Comparison of ENCODE assay signal across 11 cellular contexts in genomic region chr22:22702159-22702873, GRCh38. TPM values are rescaled to one million over a fixed set of nuclear protein-coding genes. Genes with fewer than 3 reads are reported as not detected.
A peak's percentile ranks its signal among the peaks of the same experiment; 100 is the strongest.
DNase-seq lines count a peak whose midpoint lies in the region; ATAC-seq, FAIRE-seq and TF ChIP-seq lines count a peak whose summit lies in the region.
"Had no signal": no experiment of that assay in that cellular context is flagged by ENCODE, and none has a peak within 500 bp of the region (broad histone marks: within the 10 kb centered on the region; RNA-seq: fewer than 3 reads in every experiment).

No MANE protein-coding gene starts in this region.

- no peaks in the 10 kb centered on the region for H3K79me1 ChIP-seq in H1 (ENCODE audit: low read depth, low read length)

- H2AK5ac ChIP-seq in H1 (ENCODE audit: low read depth, low read length): no peak overlapping the region

- H3K18ac ChIP-seq in H1 (ENCODE audit: extremely low read depth, low read length): no peak overlapping the region

- TF ChIP-seq CTCF in LNCAP (IDR thresholded peaks at IDR 0.05) (peak; percentile 64), H1 (IDR thresholded peaks at IDR 0.05; ENCODE audit: control extremely low read depth in 1 of 3, insufficient read depth in 1 of 3, low read depth in 1 of 3, low read length in 3 of 3) (peak; percentile 35 to 38 (median 37)), prostate gland (IDR thresholded peaks at IDR 0.05) (peak in 3 of 4 experiments; percentile 14 to 23 (median 22))

- no peak overlapping the region for H3K4me2 ChIP-seq in H1 (ENCODE audit: insufficient read depth in 1 of 2, low read depth in 2 of 2, low read length in 2 of 2)

- no peak overlapping the region for H3K14ac ChIP-seq in H1 (ENCODE audit: insufficient read length)

- FAIRE-seq in H1 (lab: Jason Lieb, UNC): no peak
- FAIRE-seq: astrocyte had no signal

- no peak overlapping the region for H2BK15ac ChIP-seq in H1 (ENCODE audit: low read length)

- H4K91ac ChIP-seq in H1 (replicated peaks; ENCODE audit: insufficient read length, low read length): no peak overlapping the region

- H3K4ac ChIP-seq in H1 (replicated peaks; ENCODE audit: insufficient read length, low read depth, low read length): no peak overlapping the region

- H2BK5ac ChIP-seq in H1 (ENCODE audit: low read depth, low read length): no peak overlapping the region

- H2AFZ ChIP-seq in H1 (ENCODE audit: low read length): no peak overlapping the region

- TF ChIP-seq EP300 in H1 (IDR thresholded peaks at IDR 0.05; ENCODE audit: borderline replicate concordance in 1 of 2, low read depth in 2 of 2, low read length in 2 of 2): no peak

- H3K4me1 ChIP-seq in H1 (replicated peaks in 1 of 4; ENCODE audit: control insufficient read depth in 3 of 4, insufficient read depth in 4 of 4, low read length in 3 of 4): no peaks in the 10 kb centered on the region; a peak in 1 of 7 replicates
- no peaks in the 10 kb centered on the region for H3K4me1 ChIP-seq in prostate gland (replicated peaks)

- no peaks in the 10 kb centered on the region for H4K20me1 ChIP-seq in H1 (replicated peaks in 1 of 2; ENCODE audit: control insufficient read depth in 1 of 2, insufficient read depth in 2 of 2, low read length in 2 of 2)

- H3K23me2 ChIP-seq in H1 (ENCODE audit: low read depth, low read length): no peaks in the 10 kb centered on the region

- TF ChIP-seq RAD21 in H1 (IDR thresholded peaks at IDR 0.05 in 1 of 2, conservative IDR thresholded peaks at IDR 0.05 in 1 of 2; ENCODE audit: low read depth in 2 of 2, low read length in 2 of 2): peak in 1 of 2 experiments; percentile 40; a peak in 1 of 4 replicates

- no peak overlapping the region for H3K9ac ChIP-seq in H1 (replicated peaks in 1 of 4; ENCODE audit: extremely low read depth in 1 of 4, low read depth in 3 of 4, low read length in 3 of 4)

- no peak overlapping the region for H3K56ac ChIP-seq in H1 (replicated peaks; ENCODE audit: insufficient read length, low read depth, low read length)

- CTCF ChIA-PET in H1 (lab: Charles Lee; ENCODE audit: partially characterized antibody): no interaction called here

- H3K27ac ChIP-seq in H1 (ENCODE audit: low read depth, low read length) (no peak overlapping the region), prostate gland (no peak overlapping the region)

- intact Hi-C loops in prostate gland (cut with DNase I): no loop called here

- H3K27me3 ChIP-seq in H1 (replicated peaks in 1 of 4; ENCODE audit: control insufficient read depth in 3 of 4, extremely low read depth in 1 of 4, insufficient read depth in 3 of 4, low read length in 3 of 4): peaks cover 22 to 46% (median 32%) of the 10 kb centered on the region in 4 experiments; a peak in 6 of 7 replicates
- no peaks in the 10 kb centered on the region for H3K27me3 ChIP-seq in prostate gland (replicated peaks; ENCODE audit: insufficient read depth)

- H3K36me3 ChIP-seq in H1 (ENCODE audit: control insufficient read depth in 2 of 4, insufficient read depth in 4 of 4, low read length in 3 of 4): no peaks in the 10 kb centered on the region
- H3K36me3 ChIP-seq in prostate gland: no peaks in the 10 kb centered on the region

- TF ChIP-seq POLR2A in H1 (IDR thresholded peaks at IDR 0.05; ENCODE audit: control extremely low read depth in 1 of 2, low read depth in 2 of 2, low read length in 2 of 2): no peak
- TF ChIP-seq POLR2A in prostate gland (IDR thresholded peaks at IDR 0.05): no peak

- 54% methylated on average over 2 of the region's 3 CpGs; no CpG with 5 or more reads in 1 of the 2 experiments for WGBS in H1 (ENCODE audit: extremely low coverage in 1 of 2, insufficient coverage in 1 of 2, insufficient read length in 1 of 2, insufficient replicate concordance in 2 of 2, low coverage in 1 of 2, low lambda C conversion rate in 2 of 2, missing lambda C conversion rate in 1 of 2), 2 experiments
- 68% methylated on average over 3 of the region's 3 CpGs for WGBS in prostate gland

- POLR2A ChIA-PET in H1 (lab: Charles Lee; ENCODE audit: partially characterized antibody): no interaction called here

- H4K8ac ChIP-seq in H1 (ENCODE audit: extremely low read depth, insufficient read depth, low read length): no peak overlapping the region

- H4K5ac ChIP-seq in H1 (ENCODE audit: insufficient read length, low read depth, low read length): no peak overlapping the region

- no peak for ATAC-seq in HG03439 (IDR thresholded peaks at IDR 0.05; ENCODE audit: unreplicated experiment)

- H3K4me3 ChIP-seq in H1 (ENCODE audit: extremely low read depth in 1 of 4, insufficient read depth in 2 of 4, low read depth in 3 of 4, low read length in 4 of 4) (no peak overlapping the region), prostate gland (no peak overlapping the region)

- no peak overlapping the region for H2BK120ac ChIP-seq in H1 (replicated peaks; ENCODE audit: low read depth, low read length)

- H2BK20ac ChIP-seq in H1 (ENCODE audit: low read length): no peak overlapping the region

- H2BK12ac ChIP-seq in H1 (ENCODE audit: low read depth, low read length): no peak overlapping the region

- H3K9me3 ChIP-seq in H1 (ENCODE audit: insufficient read depth in 2 of 2, low read depth in 1 of 2, low read length in 1 of 2) (peaks cover 29 to 58% of the 10 kb centered on the region in 2 experiments; a peak in 3 of 4 replicates), prostate gland (no peaks in the 10 kb centered on the region)

- DNase-seq in DMS53 (lab: John Stamatoyannopoulos, UW) (peak; percentile 21), DMS53 treated with DMSO at 0.1 percent for 48 hours (lab: John Stamatoyannopoulos, UW; ENCODE audit: unreplicated experiment) (no peak), H1 (ENCODE audit: low read depth in 1 of 2, low spot score in 2 of 2) (no peak), prostate gland (ENCODE audit: low spot score) (no peak)
- no peak for DNase-seq in stimulated activated naive CD4-positive, alpha-beta T cell (lab: John Stamatoyannopoulos, UW)
- no peak for DNase-seq in stimulated activated CD4-positive, alpha-beta T cell treated with anti-CD3 and anti-CD28 coated beads, Interleukin-1b, Interleukin-23, amount 100 ng/mL, for 48 hours
- DNase-seq: 8988T; activated CD4-positive, alpha-beta T cell treated with anti-CD3 and anti-CD28 coated beads for 4 hours had no signal

- H3K79me2 ChIP-seq in H1 (ENCODE audit: control insufficient read depth in 1 of 2, insufficient read depth in 2 of 2, low read length in 2 of 2): no peaks in the 10 kb centered on the region

- H3K23ac ChIP-seq in H1 (ENCODE audit: insufficient read length): no peak overlapping the region

TF ChIP-seq in H1, 55 proteins besides CTCF, POLR2A, EP300 and RAD21 (continues in another document):
- TF ChIP-seq SIRT6 (IDR thresholded peaks at IDR 0.05; ENCODE audit: low read length) (no peak), EGR1 (IDR thresholded peaks at IDR 0.05; ENCODE audit: borderline replicate concordance, low read depth, low read length) (no peak), FOSL1 (IDR thresholded peaks at IDR 0.05; ENCODE audit: insufficient read depth, low read depth, low read length) (no peak), CTBP2 (IDR thresholded peaks at IDR 0.05; ENCODE audit: borderline replicate concordance, insufficient read depth, insufficient read length, low read length) (no peak), POLR2AphosphoS5 (IDR thresholded peaks at IDR 0.05; ENCODE audit: low read depth, low read length) (no peak), ATF3 (IDR thresholded peaks at IDR 0.05; ENCODE audit: insufficient read depth, low read depth, low read length) (no peak), RFX5 (IDR thresholded peaks at IDR 0.05; ENCODE audit: borderline replicate concordance, low read depth, low read length) (no peak), SIN3A (conservative IDR thresholded peaks at IDR 0.05 in 1 of 2, IDR thresholded peaks at IDR 0.05 in 1 of 2; ENCODE audit: low read depth in 1 of 2, low read length in 2 of 2) (no peak), CREB1 (IDR thresholded peaks at IDR 0.05) (no peak), BACH1 (IDR thresholded peaks at IDR 0.05; ENCODE audit: low read length) (no peak), TEAD4 (IDR thresholded peaks at IDR 0.05; ENCODE audit: low read depth, low read length) (no peak), PHF8 (conservative IDR thresholded peaks at IDR 0.05; ENCODE audit: low read depth, low read length) (no peak), RXRA (IDR thresholded peaks at IDR 0.05; ENCODE audit: insufficient read depth, low read depth, low read length) (no peak), ATF2 (IDR thresholded peaks at IDR 0.05; ENCODE audit: low read length) (no peak), KDM5A (IDR thresholded peaks at IDR 0.05; ENCODE audit: low read length) (no peak), SIX5 (IDR thresholded peaks at IDR 0.05; ENCODE audit: low read depth, low read length) (no peak)

RNA-seq across cellular contexts. Expression of gene GGTLC2, which starts 57.9 kb away (rescaled TPM):
- total RNA-seq in H1 (2021; fragmentation: NEBNext Ultra II Directional; extraction: Animal tissue kit (Norgen Biotek cat#: 25700)): not detected in 2 replicates
- 0.14 TPM in 1 of 2 replicates, not detected in the other for polyA plus RNA-seq in H1 (2011; rRNA removed)
- not detected for polyA plus RNA-seq in H1 (2011; cell fraction: cytosol; rRNA removed)
- polyA plus RNA-seq in H1 (2011; cell fraction: nucleus; rRNA removed): not detected
- polyA plus RNA-seq in H1 (2012, experiment 1 of 2): 0.37 TPM in 1 of 4 replicates, not detected in the others
- not detected for polyA plus RNA-seq in H1 (2012, experiment 2 of 2)
- polyA plus RNA-seq in H1 (2013, experiment 1 of 2): not detected
- not detected for polyA plus RNA-seq in H1 (2013, experiment 2 of 2)
- polyA minus RNA-seq in H1 (2011; rRNA and poly(A)+ RNA removed): not detected in 2 replicates
- polyA minus RNA-seq in H1 (2011; cell fraction: cytosol; rRNA and poly(A)+ RNA removed): not detected
- polyA minus RNA-seq in H1 (2011; cell fraction: nucleus; rRNA and poly(A)+ RNA removed): not detected
- 1 to 10 TPM in 1 of 2 donors, not detected in 1; 1.4 TPM for total RNA-seq in prostate gland
- total RNA-seq: astrocyte had no signal
